ENCODE assay signal across 3 cellular contexts in the genomic region with DNA sequence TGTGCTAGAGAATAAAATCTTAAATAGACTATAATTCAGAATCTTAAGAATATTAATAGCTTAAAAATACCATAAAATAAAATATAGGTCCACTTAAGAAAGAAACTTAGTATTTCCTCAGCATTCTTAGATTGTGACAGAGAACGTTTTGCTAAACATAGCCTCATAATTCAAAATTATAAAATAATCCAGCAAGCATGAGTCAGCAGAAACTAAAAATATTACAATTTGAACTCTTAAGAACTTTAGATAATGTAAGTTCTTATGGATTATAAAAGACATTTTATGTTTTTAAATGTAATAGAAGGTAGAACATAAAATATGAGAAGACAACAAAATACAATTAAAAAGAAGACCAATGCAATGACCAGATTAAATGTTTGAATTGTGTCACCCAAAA.
A peak's percentile ranks its signal among the peaks of the same experiment; 100 is the strongest.
TF ChIP-seq lines count a peak whose summit lies in the region.

No MANE protein-coding gene starts in this region.

TF ChIP-seq in HepG2, 621 proteins besides CTCF, POLR2A, EP300 and RAD21 (continues in another document):
- TF ChIP-seq, protein P1, sequence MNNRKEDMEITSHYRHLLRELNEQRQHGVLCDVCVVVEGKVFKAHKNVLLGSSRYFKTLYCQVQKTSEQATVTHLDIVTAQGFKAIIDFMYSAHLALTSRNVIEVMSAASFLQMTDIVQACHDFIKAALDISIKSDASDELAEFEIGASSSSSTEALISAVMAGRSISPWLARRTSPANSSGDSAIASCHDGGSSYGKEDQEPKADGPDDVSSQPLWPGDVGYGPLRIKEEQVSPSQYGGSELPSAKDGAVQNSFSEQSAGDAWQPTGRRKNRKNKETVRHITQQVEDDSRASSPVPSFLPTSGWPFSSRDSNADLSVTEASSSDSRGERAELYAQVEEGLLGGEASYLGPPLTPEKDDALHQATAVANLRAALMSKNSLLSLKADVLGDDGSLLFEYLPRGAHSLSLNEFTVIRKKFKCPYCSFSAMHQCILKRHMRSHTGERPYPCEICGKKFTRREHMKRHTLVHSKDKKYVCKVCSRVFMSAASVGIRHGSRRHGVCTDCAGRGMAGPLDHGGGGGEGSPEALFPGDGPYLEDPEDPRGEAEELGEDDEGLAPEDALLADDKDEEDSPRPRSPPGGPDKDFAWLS (CRISPR knock-in tag; IDR thresholded peaks at IDR 0.05; ENCODE audit: borderline replicate concordance) = no peak
- TF ChIP-seq NFE2L2 (IDR thresholded peaks at IDR 0.05; ENCODE audit: low read length) (0 out of 2 replicates have a peak, but pooled peaks have one; percentile 14), MAFF (IDR thresholded peaks at IDR 0.05; ENCODE audit: low read depth, low read length) (0 out of 2 replicates have a peak, but pooled peaks have one; percentile 1), ZC3H13 (CRISPR knock-in tag; IDR thresholded peaks at IDR 0.05) (no peak), JUN (CRISPR knock-in tag; IDR thresholded peaks at IDR 0.05) (no peak), CEBPB (IDR thresholded peaks at IDR 0.05; ENCODE audit: borderline replicate concordance, low read depth, low read length) (no peak), MAFK (conservative IDR thresholded peaks at IDR 0.05 in 1 of 2, IDR thresholded peaks at IDR 0.05 in 1 of 2; ENCODE audit: low read length in 2 of 2) (peak in 1 of 2 experiments; percentile 60; a peak in 2 of 4 replicates), EHMT2 (IDR thresholded peaks at IDR 0.05; ENCODE audit: borderline replicate concordance, low read depth, low read length) (no peak)

TF ChIP-seq in K562, 482 proteins besides CTCF, POLR2A, EP300 and RAD21:
- TF ChIP-seq ZNF316 (IDR thresholded peaks at IDR 0.05) = 0 out of 2 replicates have a peak, but pooled peaks have one; percentile 13
- TF ChIP-seq CREB1 (IDR thresholded peaks at IDR 0.05) = no peak
- no peak for TF ChIP-seq CREB1 (CRISPR knock-in tag; IDR thresholded peaks at IDR 0.05)

TF ChIP-seq in WTC11, 78 proteins besides CTCF, POLR2A, EP300 and RAD21 (continued from another document):
- TF ChIP-seq, protein P2, sequence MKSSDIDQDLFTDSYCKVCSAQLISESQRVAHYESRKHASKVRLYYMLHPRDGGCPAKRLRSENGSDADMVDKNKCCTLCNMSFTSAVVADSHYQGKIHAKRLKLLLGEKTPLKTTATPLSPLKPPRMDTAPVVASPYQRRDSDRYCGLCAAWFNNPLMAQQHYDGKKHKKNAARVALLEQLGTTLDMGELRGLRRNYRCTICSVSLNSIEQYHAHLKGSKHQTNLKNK (CRISPR knock-in tag; IDR thresholded peaks at IDR 0.05) = no peak
- TF ChIP-seq EMX1 (CRISPR knock-in tag; IDR thresholded peaks at IDR 0.05) = no peak
- TF ChIP-seq ETV6 (CRISPR knock-in tag; IDR thresholded peaks at IDR 0.05) = no peak
